In genomic region chr14:101506211-101506920, GRCh38 we compare ENCODE assay signal across 18 cellular contexts. TPM values are rescaled to one million over a fixed set of nuclear protein-coding genes. Genes with fewer than 3 reads are reported as not detected.
DNase-seq lines count a peak whose midpoint lies in the region; ATAC-seq and TF ChIP-seq lines count a peak whose summit lies in the region.
"Had no signal": no experiment of that assay in that cellular context is flagged by ENCODE, and none has a peak within 500 bp of the region (broad histone marks: within the 10 kb centered on the region; RNA-seq: fewer than 3 reads in every experiment).

No MANE protein-coding gene starts in this region.

- H3K27me3 Mint-ChIP-seq in glutamatergic neuron (ENCODE audit: unreplicated experiment) = peaks cover 2% of the 10 kb centered on the region

- no peak overlapping the region for H3K27ac Mint-ChIP-seq in glutamatergic neuron (ENCODE audit: unreplicated experiment)

- H2BK5ac ChIP-seq in neuronal stem cell (ENCODE audit: low read length) = no peak overlapping the region

- H4K91ac ChIP-seq in neuronal stem cell (ENCODE audit: low read depth, low read length, poor library complexity) = no peak overlapping the region

- ATAC-seq in Right ventricle myocardium inferior (no peak), Right ventricle myocardium superior (ENCODE audit: poor library complexity) (no peak)

- TF ChIP-seq CTCF in glutamatergic neuron (IDR thresholded peaks at IDR 0.05; ENCODE audit: partially characterized antibody, unreplicated experiment) = no peak
- TF ChIP-seq CTCF in vagina (IDR thresholded peaks at IDR 0.05) = no peak

- H3K9me3 Mint-ChIP-seq in glutamatergic neuron (ENCODE audit: unreplicated experiment) = peaks cover 10% of the 10 kb centered on the region

- no peak overlapping the region for H3K4me3 Mint-ChIP-seq in glutamatergic neuron (ENCODE audit: unreplicated experiment)

- H3K9me3 ChIP-seq in neuronal stem cell (replicated peaks in 1 of 2; ENCODE audit: control insufficient read depth in 2 of 2, insufficient read depth in 1 of 2, low read depth in 1 of 2, low read length in 2 of 2) (peaks cover 0 to 5% of the 10 kb centered on the region in 2 donors), vagina (no peaks in the 10 kb centered on the region)

- H3K27me3 ChIP-seq in neuronal stem cell (ENCODE audit: control insufficient read depth in 3 of 3, insufficient read depth in 3 of 3, low read depth in 1 of 3, low read length in 3 of 3) (peaks cover 0 to 18% (median 0%) of the 10 kb centered on the region in 3 experiments), vagina (no peaks in the 10 kb centered on the region)

- no peak overlapping the region for H2AK5ac ChIP-seq in neuronal stem cell (ENCODE audit: low read depth, low read length)

- H2AFZ ChIP-seq in neuronal stem cell (ENCODE audit: low read length) = no peak overlapping the region

- no peak overlapping the region for H3K27ac ChIP-seq in neuronal stem cell (replicated peaks; ENCODE audit: low read length)
- peak overlapping the region; percentile 67 for H3K27ac ChIP-seq in vagina
- H3K27ac ChIP-seq: RWPE1 had no signal

- WGBS in neuronal stem cell (ENCODE audit: extremely low coverage in 2 of 2, insufficient read length in 2 of 2, insufficient replicate concordance in 1 of 2), 2 donors = no CpG with 5 or more reads among the region's 13 CpGs

- H2BK15ac ChIP-seq in neuronal stem cell (ENCODE audit: low read length) = no peak overlapping the region

- H3K4me1 Mint-ChIP-seq in glutamatergic neuron (ENCODE audit: low read depth, unreplicated experiment) = peaks cover 2% of the 10 kb centered on the region

- peaks cover 0 to 8% of the 10 kb centered on the region in 2 donors for H3K4me1 ChIP-seq in neuronal stem cell (ENCODE audit: control insufficient read depth in 2 of 2, insufficient read depth in 1 of 2, low read depth in 1 of 2, low read length in 2 of 2)
- peaks cover 16% of the 10 kb centered on the region for H3K4me1 ChIP-seq in vagina

- intact Hi-C loops in Right ventricle myocardium inferior (cut with DNase I) (no loop called here), Right ventricle myocardium superior (cut with DNase I) (no loop called here), vagina (cut with DNase I) (no loop called here)

- H3K4me2 ChIP-seq in neuronal stem cell (ENCODE audit: insufficient read depth, low read length, poor library complexity, severe bottlenecking) = no peak overlapping the region

- H4K8ac ChIP-seq in neuronal stem cell (ENCODE audit: low read depth, low read length) = no peak overlapping the region

- H3K79me1 ChIP-seq in neuronal stem cell (ENCODE audit: low read depth, low read length) = no peaks in the 10 kb centered on the region

- DNase-seq in Right ventricle myocardium inferior (ENCODE audit: missing footprints) = peak; percentile 54
- DNase-seq in Right ventricle myocardium superior = no peak
- DNase-seq in glutamatergic neuron = peak; percentile 10
- DNase-seq in neuronal stem cell (ENCODE audit: low spot score) = no peak
- DNase-seq in vagina (ENCODE audit: extremely low spot score in 2 of 2) = no peak
- DNase-seq in NCI-H2081 (lab: John Stamatoyannopoulos, UW) = no peak
- DNase-seq in effector CD4-positive, alpha-beta T cell = no peak
- DNase-seq in kidney glomerular epithelial cell (lab: John Stamatoyannopoulos, UW) = no peak
- DNase-seq: activated CD4-positive, alpha-beta T cell treated with anti-CD3 and anti-CD28 coated beads for 4 hours; DMS153; GF-D8; Karpas-422; NCI-H1092; stimulated activated naive CD4-positive, alpha-beta T cell treated with Interleukin-2 at 50 U/mL for 16 hours had no signal

- TF ChIP-seq POLR2A in vagina (IDR thresholded peaks at IDR 0.05) = no peak

- H2BK120ac ChIP-seq in neuronal stem cell (ENCODE audit: low read depth, low read length) = no peak overlapping the region

- H3K4ac ChIP-seq in neuronal stem cell (ENCODE audit: low read length) = no peak overlapping the region

- no peak overlapping the region for H3K14ac ChIP-seq in neuronal stem cell (ENCODE audit: low read length)

- no peak overlapping the region for H3K23ac ChIP-seq in neuronal stem cell (ENCODE audit: low read depth, low read length, poor library complexity)

- H3K4me3 ChIP-seq in neuronal stem cell (ENCODE audit: low read length in 2 of 2) (no peak overlapping the region), vagina (no peak overlapping the region)

- H3K18ac ChIP-seq in neuronal stem cell (ENCODE audit: low read length) = peak overlapping the region; percentile 31

- no peak overlapping the region for H3K9ac ChIP-seq in neuronal stem cell (ENCODE audit: low read depth, low read length, poor library complexity)

- H3K36me3 Mint-ChIP-seq in glutamatergic neuron (ENCODE audit: unreplicated experiment) = peaks cover 12% of the 10 kb centered on the region

- H3K36me3 ChIP-seq in neuronal stem cell (replicated peaks in 1 of 2; ENCODE audit: control insufficient read depth in 2 of 2, insufficient read depth in 2 of 2, low read length in 2 of 2) (no peaks in the 10 kb centered on the region), vagina (no peaks in the 10 kb centered on the region)

- H2BK12ac ChIP-seq in neuronal stem cell (ENCODE audit: low read length) = no peak overlapping the region

RNA-seq across cellular contexts. Expression of gene DIO3, which starts 54.9 kb away (rescaled TPM):
- total RNA-seq in Right ventricle myocardium inferior (0.24 TPM), Right ventricle myocardium superior (0.16 TPM), glutamatergic neuron (ENCODE audit: unreplicated experiment) (not detected), vagina (52.1 TPM)
- polyA plus RNA-seq in neuronal stem cell (2013, experiment 1 of 2) = 8.3 TPM
- polyA plus RNA-seq in neuronal stem cell (2013, experiment 2 of 2) = 7.9 TPM
- total RNA-seq: A673, fibroblast of villous mesenchyme, H4 had no signal

Comparison
In these comparisons a context has a peak if more than half of its experiments do, and no peak if none do; other contexts are left out.
1. DNase-seq: peak in Right ventricle myocardium inferior (single experiment) and glutamatergic neuron (single experiment); none in Right ventricle myocardium superior (single experiment), neuronal stem cell (single experiment), vagina (0 of 2), NCI-H2081 (0 of 2), effector CD4-positive, alpha-beta T cell (single experiment) and kidney glomerular epithelial cell (single experiment).
2. RNA of gene DIO3, which starts 54.9 kb away (total RNA-seq): 52.1 TPM in vagina (single experiment); 0.24 TPM in Right ventricle myocardium inferior (single experiment), 0.16 TPM in Right ventricle myocardium superior (single experiment) and not detected in glutamatergic neuron (single experiment); every median in the first group is over 10 times any median in the second.